Comparison of ENCODE assay signal across 1 cellular context in the genomic region with DNA sequence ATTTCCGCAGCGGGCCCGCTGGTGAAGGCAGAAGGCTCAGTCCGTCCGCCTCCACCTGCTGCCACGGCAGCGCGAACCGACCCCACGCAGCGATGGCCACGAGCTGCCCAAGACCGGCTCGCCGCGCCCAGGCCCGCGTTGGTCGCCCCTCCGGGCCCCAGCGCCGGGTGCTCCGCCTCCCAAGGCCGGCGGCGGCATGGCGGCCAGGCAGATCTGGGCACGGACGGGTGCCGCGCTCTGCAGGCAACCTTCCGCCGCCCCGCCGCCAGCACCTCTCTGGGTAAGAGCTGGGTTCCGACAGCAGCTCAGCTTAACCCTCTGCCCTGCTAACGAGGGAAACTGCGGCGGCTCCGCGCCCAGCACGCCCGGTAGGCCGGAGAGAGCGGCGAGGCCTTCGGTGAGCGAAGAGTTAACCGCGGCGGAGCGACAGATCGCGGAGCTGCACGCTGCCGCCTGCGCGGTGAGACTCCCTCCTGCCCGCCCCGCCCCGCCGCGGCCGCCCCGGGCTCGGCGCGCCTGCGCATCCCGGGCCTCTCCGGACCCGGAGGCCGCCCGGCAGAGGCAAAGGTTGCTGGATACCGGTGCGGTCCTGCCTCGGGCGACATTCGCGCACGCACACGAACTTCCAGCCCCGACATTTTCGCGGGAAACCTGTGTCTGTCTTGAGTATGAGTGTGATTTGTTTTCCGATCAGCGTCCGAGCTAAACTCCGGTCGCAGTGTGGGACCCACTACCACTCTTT.
TF ChIP-seq lines count a peak whose summit lies in the region.

A gene (plus strand): TSS at position 177 of the 742 bp plus-strand sequence. CDS start 20 bp downstream, at position 197.

TF ChIP-seq in K562, 482 proteins besides CTCF, POLR2A, EP300 and RAD21 (continued from another document and continues in another):
- TF ChIP-seq, protein P1, sequence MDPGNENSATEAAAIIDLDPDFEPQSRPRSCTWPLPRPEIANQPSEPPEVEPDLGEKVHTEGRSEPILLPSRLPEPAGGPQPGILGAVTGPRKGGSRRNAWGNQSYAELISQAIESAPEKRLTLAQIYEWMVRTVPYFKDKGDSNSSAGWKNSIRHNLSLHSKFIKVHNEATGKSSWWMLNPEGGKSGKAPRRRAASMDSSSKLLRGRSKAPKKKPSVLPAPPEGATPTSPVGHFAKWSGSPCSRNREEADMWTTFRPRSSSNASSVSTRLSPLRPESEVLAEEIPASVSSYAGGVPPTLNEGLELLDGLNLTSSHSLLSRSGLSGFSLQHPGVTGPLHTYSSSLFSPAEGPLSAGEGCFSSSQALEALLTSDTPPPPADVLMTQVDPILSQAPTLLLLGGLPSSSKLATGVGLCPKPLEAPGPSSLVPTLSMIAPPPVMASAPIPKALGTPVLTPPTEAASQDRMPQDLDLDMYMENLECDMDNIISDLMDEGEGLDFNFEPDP (CRISPR knock-in tag; IDR thresholded peaks at IDR 0.05), result no peak
- no peak for TF ChIP-seq MTF1 (CRISPR knock-in tag; IDR thresholded peaks at IDR 0.05; ENCODE audit: borderline replicate concordance)
- TF ChIP-seq, protein P2, sequence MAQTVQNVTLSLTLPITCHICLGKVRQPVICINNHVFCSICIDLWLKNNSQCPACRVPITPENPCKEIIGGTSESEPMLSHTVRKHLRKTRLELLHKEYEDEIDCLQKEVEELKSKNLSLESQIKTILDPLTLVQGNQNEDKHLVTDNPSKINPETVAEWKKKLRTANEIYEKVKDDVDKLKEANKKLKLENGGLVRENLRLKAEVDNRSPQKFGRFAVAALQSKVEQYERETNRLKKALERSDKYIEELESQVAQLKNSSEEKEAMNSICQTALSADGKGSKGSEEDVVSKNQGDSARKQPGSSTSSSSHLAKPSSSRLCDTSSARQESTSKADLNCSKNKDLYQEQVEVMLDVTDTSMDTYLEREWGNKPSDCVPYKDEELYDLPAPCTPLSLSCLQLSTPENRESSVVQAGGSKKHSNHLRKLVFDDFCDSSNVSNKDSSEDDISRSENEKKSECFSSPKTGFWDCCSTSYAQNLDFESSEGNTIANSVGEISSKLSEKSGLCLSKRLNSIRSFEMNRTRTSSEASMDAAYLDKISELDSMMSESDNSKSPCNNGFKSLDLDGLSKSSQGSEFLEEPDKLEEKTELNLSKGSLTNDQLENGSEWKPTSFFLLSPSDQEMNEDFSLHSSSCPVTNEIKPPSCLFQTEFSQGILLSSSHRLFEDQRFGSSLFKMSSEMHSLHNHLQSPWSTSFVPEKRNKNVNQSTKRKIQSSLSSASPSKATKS (CRISPR knock-in tag; IDR thresholded peaks at IDR 0.05), result no peak
- TF ChIP-seq CREM (IDR thresholded peaks at IDR 0.05; ENCODE audit: low read depth), result peak; percentile 37; the same call in 1 of the 2 replicates
- TF ChIP-seq, protein P3, sequence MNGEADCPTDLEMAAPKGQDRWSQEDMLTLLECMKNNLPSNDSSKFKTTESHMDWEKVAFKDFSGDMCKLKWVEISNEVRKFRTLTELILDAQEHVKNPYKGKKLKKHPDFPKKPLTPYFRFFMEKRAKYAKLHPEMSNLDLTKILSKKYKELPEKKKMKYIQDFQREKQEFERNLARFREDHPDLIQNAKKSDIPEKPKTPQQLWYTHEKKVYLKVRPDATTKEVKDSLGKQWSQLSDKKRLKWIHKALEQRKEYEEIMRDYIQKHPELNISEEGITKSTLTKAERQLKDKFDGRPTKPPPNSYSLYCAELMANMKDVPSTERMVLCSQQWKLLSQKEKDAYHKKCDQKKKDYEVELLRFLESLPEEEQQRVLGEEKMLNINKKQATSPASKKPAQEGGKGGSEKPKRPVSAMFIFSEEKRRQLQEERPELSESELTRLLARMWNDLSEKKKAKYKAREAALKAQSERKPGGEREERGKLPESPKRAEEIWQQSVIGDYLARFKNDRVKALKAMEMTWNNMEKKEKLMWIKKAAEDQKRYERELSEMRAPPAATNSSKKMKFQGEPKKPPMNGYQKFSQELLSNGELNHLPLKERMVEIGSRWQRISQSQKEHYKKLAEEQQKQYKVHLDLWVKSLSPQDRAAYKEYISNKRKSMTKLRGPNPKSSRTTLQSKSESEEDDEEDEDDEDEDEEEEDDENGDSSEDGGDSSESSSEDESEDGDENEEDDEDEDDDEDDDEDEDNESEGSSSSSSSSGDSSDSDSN (IDR thresholded peaks at IDR 0.05; ENCODE audit: borderline replicate concordance in 1 of 2, low read depth in 2 of 2, low read length in 2 of 2), result 0 out of 4 replicates have a peak, but pooled peaks of 1 of the 2 experiments have one; percentile 74
- no peak; the same call in 1 of the 2 replicates for TF ChIP-seq ETV1 (tag; conservative IDR thresholded peaks at IDR 0.05; ENCODE audit: low read depth)
- TF ChIP-seq, protein P4, sequence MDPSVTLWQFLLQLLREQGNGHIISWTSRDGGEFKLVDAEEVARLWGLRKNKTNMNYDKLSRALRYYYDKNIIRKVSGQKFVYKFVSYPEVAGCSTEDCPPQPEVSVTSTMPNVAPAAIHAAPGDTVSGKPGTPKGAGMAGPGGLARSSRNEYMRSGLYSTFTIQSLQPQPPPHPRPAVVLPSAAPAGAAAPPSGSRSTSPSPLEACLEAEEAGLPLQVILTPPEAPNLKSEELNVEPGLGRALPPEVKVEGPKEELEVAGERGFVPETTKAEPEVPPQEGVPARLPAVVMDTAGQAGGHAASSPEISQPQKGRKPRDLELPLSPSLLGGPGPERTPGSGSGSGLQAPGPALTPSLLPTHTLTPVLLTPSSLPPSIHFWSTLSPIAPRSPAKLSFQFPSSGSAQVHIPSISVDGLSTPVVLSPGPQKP (CRISPR knock-in tag; IDR thresholded peaks at IDR 0.05), result no peak
- TF ChIP-seq CBX2 (IDR thresholded peaks at IDR 0.05; ENCODE audit: insufficient read depth, low read length, poor library complexity, severe bottlenecking), result no peak
- TF ChIP-seq YBX1 (IDR thresholded peaks at IDR 0.05), result no peak
- no peak for TF ChIP-seq ZNF584 (CRISPR knock-in tag; IDR thresholded peaks at IDR 0.05; ENCODE audit: low read depth)
- TF ChIP-seq, protein P5, sequence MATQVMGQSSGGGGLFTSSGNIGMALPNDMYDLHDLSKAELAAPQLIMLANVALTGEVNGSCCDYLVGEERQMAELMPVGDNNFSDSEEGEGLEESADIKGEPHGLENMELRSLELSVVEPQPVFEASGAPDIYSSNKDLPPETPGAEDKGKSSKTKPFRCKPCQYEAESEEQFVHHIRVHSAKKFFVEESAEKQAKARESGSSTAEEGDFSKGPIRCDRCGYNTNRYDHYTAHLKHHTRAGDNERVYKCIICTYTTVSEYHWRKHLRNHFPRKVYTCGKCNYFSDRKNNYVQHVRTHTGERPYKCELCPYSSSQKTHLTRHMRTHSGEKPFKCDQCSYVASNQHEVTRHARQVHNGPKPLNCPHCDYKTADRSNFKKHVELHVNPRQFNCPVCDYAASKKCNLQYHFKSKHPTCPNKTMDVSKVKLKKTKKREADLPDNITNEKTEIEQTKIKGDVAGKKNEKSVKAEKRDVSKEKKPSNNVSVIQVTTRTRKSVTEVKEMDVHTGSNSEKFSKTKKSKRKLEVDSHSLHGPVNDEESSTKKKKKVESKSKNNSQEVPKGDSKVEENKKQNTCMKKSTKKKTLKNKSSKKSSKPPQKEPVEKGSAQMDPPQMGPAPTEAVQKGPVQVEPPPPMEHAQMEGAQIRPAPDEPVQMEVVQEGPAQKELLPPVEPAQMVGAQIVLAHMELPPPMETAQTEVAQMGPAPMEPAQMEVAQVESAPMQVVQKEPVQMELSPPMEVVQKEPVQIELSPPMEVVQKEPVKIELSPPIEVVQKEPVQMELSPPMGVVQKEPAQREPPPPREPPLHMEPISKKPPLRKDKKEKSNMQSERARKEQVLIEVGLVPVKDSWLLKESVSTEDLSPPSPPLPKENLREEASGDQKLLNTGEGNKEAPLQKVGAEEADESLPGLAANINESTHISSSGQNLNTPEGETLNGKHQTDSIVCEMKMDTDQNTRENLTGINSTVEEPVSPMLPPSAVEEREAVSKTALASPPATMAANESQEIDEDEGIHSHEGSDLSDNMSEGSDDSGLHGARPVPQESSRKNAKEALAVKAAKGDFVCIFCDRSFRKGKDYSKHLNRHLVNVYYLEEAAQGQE (CRISPR knock-in tag; IDR thresholded peaks at IDR 0.05; ENCODE audit: low read depth), result peak; percentile 74; the same call in 1 of the 2 replicates
- TF ChIP-seq SRF (CRISPR knock-in tag; IDR thresholded peaks at IDR 0.05), result 0 out of 4 replicates have a peak, but pooled peaks of 1 of the 2 experiments have one; percentile 32
- TF ChIP-seq, protein P6, sequence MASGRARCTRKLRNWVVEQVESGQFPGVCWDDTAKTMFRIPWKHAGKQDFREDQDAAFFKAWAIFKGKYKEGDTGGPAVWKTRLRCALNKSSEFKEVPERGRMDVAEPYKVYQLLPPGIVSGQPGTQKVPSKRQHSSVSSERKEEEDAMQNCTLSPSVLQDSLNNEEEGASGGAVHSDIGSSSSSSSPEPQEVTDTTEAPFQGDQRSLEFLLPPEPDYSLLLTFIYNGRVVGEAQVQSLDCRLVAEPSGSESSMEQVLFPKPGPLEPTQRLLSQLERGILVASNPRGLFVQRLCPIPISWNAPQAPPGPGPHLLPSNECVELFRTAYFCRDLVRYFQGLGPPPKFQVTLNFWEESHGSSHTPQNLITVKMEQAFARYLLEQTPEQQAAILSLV (tag; IDR thresholded peaks at IDR 0.05), result no peak
- TF ChIP-seq HNRNPL (IDR thresholded peaks at IDR 0.05; ENCODE audit: low read depth, low read length), result peak; percentile 94
- peak; percentile 50; the same call in 1 of the 2 replicates for TF ChIP-seq SAFB (IDR thresholded peaks at IDR 0.05; ENCODE audit: borderline replicate concordance, low read depth, low read length)
- no peak for TF ChIP-seq CBFA2T3 (IDR thresholded peaks at IDR 0.05)
- TF ChIP-seq, protein P7, sequence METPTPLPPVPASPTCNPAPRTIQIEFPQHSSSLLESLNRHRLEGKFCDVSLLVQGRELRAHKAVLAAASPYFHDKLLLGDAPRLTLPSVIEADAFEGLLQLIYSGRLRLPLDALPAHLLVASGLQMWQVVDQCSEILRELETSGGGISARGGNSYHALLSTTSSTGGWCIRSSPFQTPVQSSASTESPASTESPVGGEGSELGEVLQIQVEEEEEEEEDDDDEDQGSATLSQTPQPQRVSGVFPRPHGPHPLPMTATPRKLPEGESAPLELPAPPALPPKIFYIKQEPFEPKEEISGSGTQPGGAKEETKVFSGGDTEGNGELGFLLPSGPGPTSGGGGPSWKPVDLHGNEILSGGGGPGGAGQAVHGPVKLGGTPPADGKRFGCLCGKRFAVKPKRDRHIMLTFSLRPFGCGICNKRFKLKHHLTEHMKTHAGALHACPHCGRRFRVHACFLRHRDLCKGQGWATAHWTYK (CRISPR knock-in tag; IDR thresholded peaks at IDR 0.05), result peak; percentile 82; the same call in 1 of the 2 replicates
- peak; percentile 94; the same call in 1 of the 2 replicates for TF ChIP-seq ZNF282 (CRISPR knock-in tag; IDR thresholded peaks at IDR 0.05)
- TF ChIP-seq CHD2 (IDR thresholded peaks at IDR 0.05; ENCODE audit: low read depth, low read length), result 0 out of 2 replicates have a peak, but pooled peaks have one; percentile 29
- TF ChIP-seq, protein P8, sequence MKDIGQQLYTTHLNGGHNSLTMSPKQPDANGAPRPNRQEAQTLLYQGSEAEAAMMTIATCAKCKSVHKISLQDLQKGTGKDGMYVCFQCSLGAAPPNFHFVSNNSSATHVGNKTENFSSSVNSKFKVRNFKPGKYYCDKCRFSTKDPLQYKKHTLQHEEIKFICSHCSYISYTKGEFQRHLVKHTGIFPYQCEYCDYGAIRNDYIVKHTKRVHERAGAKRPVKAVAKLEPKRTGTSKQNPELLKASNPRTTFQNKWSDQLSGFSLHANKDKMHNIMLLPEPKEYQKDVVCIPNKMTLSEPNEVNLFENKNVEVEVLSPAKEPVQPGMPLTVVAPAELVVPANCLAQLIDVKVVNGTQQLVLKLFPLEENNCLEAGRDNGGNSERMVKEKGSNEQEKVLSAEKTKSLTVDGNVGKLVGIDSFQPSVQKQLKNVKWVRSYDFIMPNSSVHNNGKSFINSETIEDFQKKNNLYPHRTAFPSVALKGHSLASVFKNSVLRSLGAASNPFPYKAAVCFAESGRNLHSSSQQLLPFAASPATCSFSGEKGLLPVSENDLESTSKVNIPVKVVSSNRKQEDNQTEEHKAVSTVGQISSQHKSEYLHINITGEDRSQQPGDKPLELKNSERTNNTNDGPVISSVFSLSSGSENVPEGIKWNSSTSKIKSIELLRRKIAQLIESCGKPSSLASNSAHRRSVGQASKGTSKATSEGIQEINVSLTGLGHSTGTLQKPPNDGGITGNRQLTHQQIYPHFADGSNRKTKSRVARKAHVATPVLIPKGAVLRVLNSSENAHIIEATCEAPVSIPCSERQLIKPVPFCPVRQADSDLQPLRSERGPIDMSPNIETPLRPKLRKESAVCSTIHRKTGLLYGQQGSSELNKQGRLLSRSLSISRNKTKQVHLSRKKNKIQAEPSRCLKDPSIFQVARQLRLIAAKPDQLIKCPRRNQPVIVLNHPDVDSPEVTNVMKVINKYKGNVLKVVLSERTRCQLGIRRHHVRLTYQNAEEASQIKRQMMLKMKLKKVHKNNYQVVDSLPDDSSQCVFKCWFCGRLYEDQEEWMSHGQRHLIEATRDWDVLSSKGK (CRISPR knock-in tag; IDR thresholded peaks at IDR 0.05), result no peak
- TF ChIP-seq, protein P9, sequence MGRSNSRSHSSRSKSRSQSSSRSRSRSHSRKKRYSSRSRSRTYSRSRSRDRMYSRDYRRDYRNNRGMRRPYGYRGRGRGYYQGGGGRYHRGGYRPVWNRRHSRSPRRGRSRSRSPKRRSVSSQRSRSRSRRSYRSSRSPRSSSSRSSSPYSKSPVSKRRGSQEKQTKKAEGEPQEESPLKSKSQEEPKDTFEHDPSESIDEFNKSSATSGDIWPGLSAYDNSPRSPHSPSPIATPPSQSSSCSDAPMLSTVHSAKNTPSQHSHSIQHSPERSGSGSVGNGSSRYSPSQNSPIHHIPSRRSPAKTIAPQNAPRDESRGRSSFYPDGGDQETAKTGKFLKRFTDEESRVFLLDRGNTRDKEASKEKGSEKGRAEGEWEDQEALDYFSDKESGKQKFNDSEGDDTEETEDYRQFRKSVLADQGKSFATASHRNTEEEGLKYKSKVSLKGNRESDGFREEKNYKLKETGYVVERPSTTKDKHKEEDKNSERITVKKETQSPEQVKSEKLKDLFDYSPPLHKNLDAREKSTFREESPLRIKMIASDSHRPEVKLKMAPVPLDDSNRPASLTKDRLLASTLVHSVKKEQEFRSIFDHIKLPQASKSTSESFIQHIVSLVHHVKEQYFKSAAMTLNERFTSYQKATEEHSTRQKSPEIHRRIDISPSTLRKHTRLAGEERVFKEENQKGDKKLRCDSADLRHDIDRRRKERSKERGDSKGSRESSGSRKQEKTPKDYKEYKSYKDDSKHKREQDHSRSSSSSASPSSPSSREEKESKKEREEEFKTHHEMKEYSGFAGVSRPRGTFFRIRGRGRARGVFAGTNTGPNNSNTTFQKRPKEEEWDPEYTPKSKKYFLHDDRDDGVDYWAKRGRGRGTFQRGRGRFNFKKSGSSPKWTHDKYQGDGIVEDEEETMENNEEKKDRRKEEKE (IDR thresholded peaks at IDR 0.05; ENCODE audit: borderline replicate concordance in 1 of 2, control insufficient read depth in 1 of 2, low read depth in 2 of 2, low read length in 1 of 2), result no peak
- 0 out of 2 replicates have a peak, but pooled peaks have one; percentile 43 for TF ChIP-seq ZNF695 (CRISPR knock-in tag; IDR thresholded peaks at IDR 0.05)
- TF ChIP-seq U2AF2 (optimal IDR thresholded peaks at IDR 0.05; ENCODE audit: low read depth, low read length), result no peak
- TF ChIP-seq ETS2 (tag; IDR thresholded peaks at IDR 0.05; ENCODE audit: borderline replicate concordance, poor library complexity, severe bottlenecking), result no peak
- TF ChIP-seq HNRNPLL (IDR thresholded peaks at IDR 0.05; ENCODE audit: low read depth, low read length, poor library complexity, severe bottlenecking), result peak; percentile 92
- no peak for TF ChIP-seq BRF1 (IDR thresholded peaks at IDR 0.05; ENCODE audit: borderline replicate concordance, extremely low read depth, insufficient read length)
- no peak for TF ChIP-seq ZNF551 (CRISPR knock-in tag; IDR thresholded peaks at IDR 0.05)
